22 cellular contexts compared by ENCODE assay signal in genomic region chr11:6240139-6240538, GRCh38. TPM values are rescaled to one million over a fixed set of nuclear protein-coding genes. Genes with fewer than 3 reads are reported as not detected.
DNase-seq lines count a peak whose midpoint lies in the region; ATAC-seq and TF ChIP-seq lines count a peak whose summit lies in the region.
"Had no signal": no experiment of that assay in that cellular context is flagged by ENCODE, and none has a peak within 500 bp of the region (broad histone marks: within the 10 kb centered on the region; RNA-seq: fewer than 3 reads in every experiment).

No MANE protein-coding gene starts in this region.

- peaks cover 23% of the 10 kb centered on the region for H3K4me1 Mint-ChIP-seq in CD14-positive monocyte
- peaks cover 28% of the 10 kb centered on the region for H3K4me1 Mint-ChIP-seq in dendritic cell treated with granulocyte-macrophage colony-stimulating factor and Interleukin-4, amounts not matched to agents 40 ng/mL and 50 ng/mL, for 4 days (ENCODE audit: low read depth)
- H3K4me1 Mint-ChIP-seq in activated CD8-positive, alpha-beta T cell treated with anti-CD3 and anti-CD28 coated beads for 36 hours (ENCODE audit: low read depth): peaks cover 3% of the 10 kb centered on the region

- peak overlapping the region; percentile 79 to 93 (median 89) for H3K27ac Mint-ChIP-seq in CD14-positive monocyte
- peak overlapping the region; percentile 63 for H3K27ac Mint-ChIP-seq in dendritic cell treated with granulocyte-macrophage colony-stimulating factor and Interleukin-4, amounts not matched to agents 40 ng/mL and 50 ng/mL, for 4 days
- no peak overlapping the region for H3K27ac Mint-ChIP-seq in activated CD8-positive, alpha-beta T cell treated with anti-CD3 and anti-CD28 coated beads for 36 hours
- H3K27ac Mint-ChIP-seq: CD8-positive, alpha-beta memory T cell had no signal

- no peak overlapping the region for H3K27ac ChIP-seq in neuronal stem cell (replicated peaks; ENCODE audit: low read length)
- H3K27ac ChIP-seq in trophoblast cell (ENCODE audit: low read depth, low read length): no peak overlapping the region
- no peak overlapping the region for H3K27ac ChIP-seq in heart right ventricle
- H3K27ac ChIP-seq: BLaER1, C4-2B had no signal

- no peak overlapping the region for H2BK12ac ChIP-seq in neuronal stem cell (ENCODE audit: low read length)
- H2BK12ac ChIP-seq in trophoblast cell (ENCODE audit: low read length): no peak overlapping the region

- H3K18ac ChIP-seq in neuronal stem cell (ENCODE audit: low read length) (no peak overlapping the region), trophoblast cell (ENCODE audit: low read length) (no peak overlapping the region)

- H3K4me3 Mint-ChIP-seq in CD14-positive monocyte: no peak overlapping the region
- H3K4me3 Mint-ChIP-seq in dendritic cell treated with granulocyte-macrophage colony-stimulating factor and Interleukin-4, amounts not matched to agents 40 ng/mL and 50 ng/mL, for 4 days: no peak overlapping the region
- no peak overlapping the region for H3K4me3 Mint-ChIP-seq in activated CD8-positive, alpha-beta T cell treated with anti-CD3 and anti-CD28 coated beads for 36 hours
- H3K4me3 Mint-ChIP-seq: CD4-positive, alpha-beta memory T cell; CD4-positive, CD25-positive, alpha-beta regulatory T cell; CD8-positive, alpha-beta memory T cell had no signal

- POLR2A ChIA-PET in activated CD8-positive, alpha-beta T cell treated with anti-CD3 and anti-CD28 coated beads for 36 hours (lab: Charles Lee): no interaction called here

- intact Hi-C loops in CD14-positive monocyte (cut with micrococcal nuclease) (no loop called here), heart right ventricle (cut with DNase I) (no loop called here)
- intact Hi-C loops in dendritic cell treated with granulocyte-macrophage colony-stimulating factor and Interleukin-4, amounts not matched to agents 40 ng/mL and 50 ng/mL, for 4 days (cut with micrococcal nuclease): no loop called here
- intact Hi-C loops in activated CD8-positive, alpha-beta T cell treated with anti-CD3 and anti-CD28 coated beads for 36 hours (cut with micrococcal nuclease): no loop called here

- H4K12ac ChIP-seq in trophoblast cell (ENCODE audit: low read depth, low read length): no peak overlapping the region

- H3K9me3 Mint-ChIP-seq in CD14-positive monocyte: no peaks in the 10 kb centered on the region
- H3K9me3 Mint-ChIP-seq in dendritic cell treated with granulocyte-macrophage colony-stimulating factor and Interleukin-4, amounts not matched to agents 40 ng/mL and 50 ng/mL, for 4 days: no peaks in the 10 kb centered on the region
- no peaks in the 10 kb centered on the region for H3K9me3 Mint-ChIP-seq in activated CD8-positive, alpha-beta T cell treated with anti-CD3 and anti-CD28 coated beads for 36 hours
- H3K9me3 Mint-ChIP-seq: CD4-positive, alpha-beta memory T cell; CD8-positive, alpha-beta memory T cell had no signal

- H3K27me3 Mint-ChIP-seq in CD14-positive monocyte (ENCODE audit: low read depth in 3 of 3): peaks cover 0 to 3% (median under 1%) of the 10 kb centered on the region in 3 donors
- no peaks in the 10 kb centered on the region for H3K27me3 Mint-ChIP-seq in dendritic cell treated with granulocyte-macrophage colony-stimulating factor and Interleukin-4, amounts not matched to agents 40 ng/mL and 50 ng/mL, for 4 days
- H3K27me3 Mint-ChIP-seq in activated CD8-positive, alpha-beta T cell treated with anti-CD3 and anti-CD28 coated beads for 36 hours: peaks cover 2% of the 10 kb centered on the region

- no peak overlapping the region for H3K23ac ChIP-seq in neuronal stem cell (ENCODE audit: low read depth, low read length, poor library complexity)
- H3K23ac ChIP-seq in trophoblast cell (ENCODE audit: low read length): no peak overlapping the region

- no CpG with 5 or more reads among the region's 28 CpGs for WGBS in neuronal stem cell (ENCODE audit: extremely low coverage in 2 of 2, insufficient read length in 2 of 2, insufficient replicate concordance in 1 of 2), 2 donors
- no CpG with 5 or more reads among the region's 28 CpGs for WGBS in trophoblast cell (ENCODE audit: extremely low coverage, insufficient coverage, insufficient read length)
- 97 to 98% methylated on average over 28 of the region's 28 CpGs for WGBS in heart right ventricle, 2 donors

- peaks cover 0 to 2% of the 10 kb centered on the region in 2 donors for H3K4me1 ChIP-seq in neuronal stem cell (ENCODE audit: control insufficient read depth in 2 of 2, insufficient read depth in 1 of 2, low read depth in 1 of 2, low read length in 2 of 2)
- H3K4me1 ChIP-seq in trophoblast cell (ENCODE audit: control insufficient read depth in 1 of 2, insufficient read depth in 2 of 2, low read length in 2 of 2): no peaks in the 10 kb centered on the region
- H3K4me1 ChIP-seq in heart right ventricle: peaks cover 0 to 19% (median 3%) of the 10 kb centered on the region in 9 donors
- H3K4me1 ChIP-seq: BE2C had no signal

- H3K4me3 ChIP-seq in neuronal stem cell (ENCODE audit: low read length in 2 of 2): no peak overlapping the region
- no peak overlapping the region for H3K4me3 ChIP-seq in trophoblast cell (ENCODE audit: low read depth, low read length)
- no peak overlapping the region for H3K4me3 ChIP-seq in heart right ventricle
- H3K4me3 ChIP-seq: BLaER1 had no signal

- peak overlapping the region; percentile 42 for H2BK15ac ChIP-seq in neuronal stem cell (ENCODE audit: low read length)

- CTCF ChIA-PET in activated CD8-positive, alpha-beta T cell treated with anti-CD3 and anti-CD28 coated beads for 36 hours (lab: Charles Lee): interaction anchor here (1.4 to 3.7 kb wide), 2 partner anchors 11 to 123 kb away, joined by 7 to 33 read pairs; no protein-coding TSS in a partner anchor

- DNase-seq in CD14-positive monocyte (ENCODE audit: low spot score) (no peak), neuronal stem cell (ENCODE audit: low spot score) (no peak), trophoblast cell (peak; percentile 85 to 95), heart right ventricle (no peak), NCI-H1694 treated with DMSO at 0.1 percent for 48 hours (lab: John Stamatoyannopoulos, UW) (no peak), occipital lobe (lab: John Stamatoyannopoulos, UW) (no peak)
- no peak for DNase-seq in activated CD8-positive, alpha-beta T cell treated with anti-CD3 and anti-CD28 coated beads for 36 hours
- DNase-seq: 8988T; ACHN; BE2C; CD4-positive, alpha-beta memory T cell; CD4-positive, CD25-positive, alpha-beta regulatory T cell; CD8-positive, alpha-beta memory T cell; COR-L47; DMS 273 treated with DMSO at 0.1 percent for 48 hours; DMS79 treated with DMSO at 0.1 percent for 48 hours; GF-D8 had no signal

- H3K9me3 ChIP-seq in neuronal stem cell (replicated peaks in 1 of 2; ENCODE audit: control insufficient read depth in 2 of 2, insufficient read depth in 1 of 2, low read depth in 1 of 2, low read length in 2 of 2) (peaks cover 0 to 2% of the 10 kb centered on the region in 2 donors), trophoblast cell (ENCODE audit: insufficient read depth, low read depth, low read length) (no peaks in the 10 kb centered on the region), heart right ventricle (no peaks in the 10 kb centered on the region)
- H3K9me3 ChIP-seq: BE2C had no signal

- H3K36me3 ChIP-seq in neuronal stem cell (replicated peaks in 1 of 2; ENCODE audit: control insufficient read depth in 2 of 2, insufficient read depth in 2 of 2, low read length in 2 of 2): no peaks in the 10 kb centered on the region
- H3K36me3 ChIP-seq in trophoblast cell (ENCODE audit: control insufficient read depth in 1 of 2, insufficient read depth in 2 of 2, low read length in 2 of 2): no peaks in the 10 kb centered on the region
- H3K36me3 ChIP-seq in heart right ventricle: no peaks in the 10 kb centered on the region
- H3K36me3 ChIP-seq: BE2C, BLaER1 had no signal

- H2AFZ ChIP-seq in neuronal stem cell (ENCODE audit: low read length): no peak overlapping the region
- no peak overlapping the region for H2AFZ ChIP-seq in trophoblast cell (ENCODE audit: insufficient read depth, low read length, poor library complexity)

- no peaks in the 10 kb centered on the region for H3K36me3 Mint-ChIP-seq in CD14-positive monocyte
- no peaks in the 10 kb centered on the region for H3K36me3 Mint-ChIP-seq in dendritic cell treated with granulocyte-macrophage colony-stimulating factor and Interleukin-4, amounts not matched to agents 40 ng/mL and 50 ng/mL, for 4 days (ENCODE audit: low read depth)
- no peaks in the 10 kb centered on the region for H3K36me3 Mint-ChIP-seq in activated CD8-positive, alpha-beta T cell treated with anti-CD3 and anti-CD28 coated beads for 36 hours (ENCODE audit: low read depth)
- H3K36me3 Mint-ChIP-seq: CD4-positive, alpha-beta memory T cell; CD4-positive, CD25-positive, alpha-beta regulatory T cell had no signal

- H3K4me2 ChIP-seq in neuronal stem cell (ENCODE audit: insufficient read depth, low read length, poor library complexity, severe bottlenecking) (no peak overlapping the region), trophoblast cell (ENCODE audit: low read length) (no peak overlapping the region)
- H3K4me2 ChIP-seq: BLaER1 had no signal

- H3K4ac ChIP-seq in neuronal stem cell (ENCODE audit: low read length): no peak overlapping the region
- no peak overlapping the region for H3K4ac ChIP-seq in trophoblast cell (ENCODE audit: low read depth, low read length)

- H2AK5ac ChIP-seq in neuronal stem cell (ENCODE audit: low read depth, low read length) (peak overlapping the region; percentile 2), trophoblast cell (ENCODE audit: low read length) (no peak overlapping the region)

- no peak for ATAC-seq in heart right ventricle
- ATAC-seq in activated CD8-positive, alpha-beta T cell treated with anti-CD3 and anti-CD28 coated beads for 36 hours: no peak

- H3K27me3 ChIP-seq in neuronal stem cell (ENCODE audit: control insufficient read depth in 3 of 3, insufficient read depth in 3 of 3, low read depth in 1 of 3, low read length in 3 of 3): peaks cover 0 to 11% (median 0%) of the 10 kb centered on the region in 3 experiments
- no peaks in the 10 kb centered on the region for H3K27me3 ChIP-seq in trophoblast cell (ENCODE audit: insufficient read depth, low read length)
- no peaks in the 10 kb centered on the region for H3K27me3 ChIP-seq in heart right ventricle
- H3K27me3 ChIP-seq: BE2C, BLaER1 had no signal

- H4K91ac ChIP-seq in neuronal stem cell (ENCODE audit: low read depth, low read length, poor library complexity) (no peak overlapping the region), trophoblast cell (ENCODE audit: low read depth, low read length) (no peak overlapping the region)

- H3K79me1 ChIP-seq in neuronal stem cell (ENCODE audit: low read depth, low read length): no peaks in the 10 kb centered on the region
- peaks cover 5% of the 10 kb centered on the region for H3K79me1 ChIP-seq in trophoblast cell (ENCODE audit: low read length)

- H2BK5ac ChIP-seq in neuronal stem cell (ENCODE audit: low read length) (no peak overlapping the region), trophoblast cell (ENCODE audit: low read depth, low read length, poor library complexity) (no peak overlapping the region)

- H3K9ac ChIP-seq in neuronal stem cell (ENCODE audit: low read depth, low read length, poor library complexity): no peak overlapping the region
- H3K9ac ChIP-seq in trophoblast cell (ENCODE audit: low read length): no peak overlapping the region
- H3K9ac ChIP-seq: BLaER1 had no signal

- H4K8ac ChIP-seq in neuronal stem cell (ENCODE audit: low read depth, low read length): no peak overlapping the region
- H4K8ac ChIP-seq in trophoblast cell (ENCODE audit: low read depth, low read length): no peak overlapping the region

- no peaks in the 10 kb centered on the region for H3K79me2 ChIP-seq in trophoblast cell (ENCODE audit: control insufficient read depth, insufficient read depth, low read length, poor library complexity)

- H3K14ac ChIP-seq in neuronal stem cell (ENCODE audit: low read length) (peak overlapping the region; percentile 42), trophoblast cell (ENCODE audit: low read length) (no peak overlapping the region)

- H2BK120ac ChIP-seq in neuronal stem cell (ENCODE audit: low read depth, low read length) (no peak overlapping the region), trophoblast cell (ENCODE audit: insufficient read depth, low read length, poor library complexity) (no peak overlapping the region)

- TF ChIP-seq CTCF in CD14-positive monocyte (IDR thresholded peaks at IDR 0.05) (no peak), heart right ventricle (IDR thresholded peaks at IDR 0.05) (no peak)
- TF ChIP-seq CTCF in activated CD8-positive, alpha-beta T cell treated with anti-CD3 and anti-CD28 coated beads for 36 hours (IDR thresholded peaks at IDR 0.05): no peak

RNA-seq across cellular contexts. Expression of gene CNGA4, which starts 1.2 kb away (rescaled TPM):
- polyA plus RNA-seq in CD14-positive monocyte: not detected
- 0.08 TPM for polyA plus RNA-seq in neuronal stem cell (2013, experiment 1 of 2)
- polyA plus RNA-seq in neuronal stem cell (2013, experiment 2 of 2): 0.06 TPM
- polyA plus RNA-seq in trophoblast cell (2013): 0.14 TPM in 2 replicates
- under 1 TPM in 1 of 10 donors, not detected in 9; 0.13 TPM for total RNA-seq in heart right ventricle
- polyA plus RNA-seq in heart right ventricle: under 1 TPM in 1 of 2 donors, not detected in 1; 0.01 TPM
- total RNA-seq in activated CD8-positive, alpha-beta T cell treated with anti-CD3 and anti-CD28 coated beads for 36 hours: under 1 TPM in 1 of 2 experiments, not detected in 1; 0.18 TPM
- 0.31 TPM for total RNA-seq in occipital lobe
- total RNA-seq: A673 had no signal
- polyA plus RNA-seq: CD4-positive, alpha-beta memory T cell; CD4-positive, CD25-positive, alpha-beta regulatory T cell; CD8-positive, alpha-beta memory T cell had no signal

RNA-seq across cellular contexts. Expression of gene FHIP1B, which starts 5.7 kb away (rescaled TPM):
- polyA plus RNA-seq in CD14-positive monocyte (10 to 100 TPM; 14.2 to 18.9 TPM), heart right ventricle (10 to 100 TPM; 20.2 to 23.3 TPM)
- polyA plus RNA-seq in neuronal stem cell (2013, experiment 1 of 2): 21.2 TPM
- 20.4 TPM for polyA plus RNA-seq in neuronal stem cell (2013, experiment 2 of 2)
- 56.3 and 62.9 TPM in 2 replicates for polyA plus RNA-seq in trophoblast cell (2013)
- total RNA-seq in heart right ventricle (10 to 100 TPM; 13.4 to 17.3 (median 14.3) TPM), occipital lobe (19.8 TPM)
- total RNA-seq in activated CD8-positive, alpha-beta T cell treated with anti-CD3 and anti-CD28 coated beads for 36 hours: 10 to 100 TPM; 14.9 to 15.1 TPM

RNA-seq across cellular contexts. Expression of gene CCKBR, which starts 19.5 kb away (rescaled TPM):
- polyA plus RNA-seq in CD14-positive monocyte (not detected), heart right ventricle (under 1 TPM in 1 of 2 donors, not detected in 1; 0.15 TPM)
- 15.4 TPM for polyA plus RNA-seq in neuronal stem cell (2013, experiment 1 of 2)
- 15.2 TPM for polyA plus RNA-seq in neuronal stem cell (2013, experiment 2 of 2)
- polyA plus RNA-seq in trophoblast cell (2013): 198 and 222 TPM in 2 replicates
- total RNA-seq in heart right ventricle (not detected), occipital lobe (5.3 TPM)
- total RNA-seq in activated CD8-positive, alpha-beta T cell treated with anti-CD3 and anti-CD28 coated beads for 36 hours: not detected
- total RNA-seq: A673; CD4-positive, alpha-beta memory T cell; CD4-positive, CD25-positive, alpha-beta regulatory T cell; CD8-positive, alpha-beta memory T cell had no signal
- polyA plus RNA-seq: AG04450; CD4-positive, alpha-beta memory T cell; CD4-positive, CD25-positive, alpha-beta regulatory T cell; CD8-positive, alpha-beta memory T cell had no signal

RNA-seq across cellular contexts. Expression of gene C11orf42, which starts 34.8 kb away (rescaled TPM):
- polyA plus RNA-seq in CD14-positive monocyte (not detected), heart right ventricle (not detected)
- polyA plus RNA-seq in neuronal stem cell (2013, experiment 1 of 2): not detected
- polyA plus RNA-seq in neuronal stem cell (2013, experiment 2 of 2): not detected
- polyA plus RNA-seq in trophoblast cell (2013): not detected in 2 replicates
- total RNA-seq in heart right ventricle (not detected), occipital lobe (not detected)
- total RNA-seq in activated CD8-positive, alpha-beta T cell treated with anti-CD3 and anti-CD28 coated beads for 36 hours: not detected
- total RNA-seq: A673; CD4-positive, alpha-beta memory T cell; CD4-positive, CD25-positive, alpha-beta regulatory T cell; CD8-positive, alpha-beta memory T cell had no signal
- polyA plus RNA-seq: AG04450; CD4-positive, alpha-beta memory T cell; CD4-positive, CD25-positive, alpha-beta regulatory T cell; CD8-positive, alpha-beta memory T cell had no signal

RNA-seq across cellular contexts. Expression of gene OR52W1, which starts 41.1 kb away (rescaled TPM):
- polyA plus RNA-seq in CD14-positive monocyte: not detected
- not detected for polyA plus RNA-seq in neuronal stem cell (2013, experiment 1 of 2)
- polyA plus RNA-seq in neuronal stem cell (2013, experiment 2 of 2): not detected
- polyA plus RNA-seq in trophoblast cell (2013): not detected in 2 replicates
- not detected for total RNA-seq in heart right ventricle
- polyA plus RNA-seq in heart right ventricle: not detected
- not detected for total RNA-seq in activated CD8-positive, alpha-beta T cell treated with anti-CD3 and anti-CD28 coated beads for 36 hours
- total RNA-seq in occipital lobe: not detected
- total RNA-seq: A673; CD4-positive, alpha-beta memory T cell; CD4-positive, CD25-positive, alpha-beta regulatory T cell; CD8-positive, alpha-beta memory T cell had no signal
- polyA plus RNA-seq: AG04450; CD4-positive, alpha-beta memory T cell; CD4-positive, CD25-positive, alpha-beta regulatory T cell; CD8-positive, alpha-beta memory T cell had no signal

Comparison
In these comparisons a context has a peak if more than half of its experiments do, and no peak if none do; other contexts are left out.
1. DNase-seq: peak in trophoblast cell (2 of 2); none in CD14-positive monocyte (single experiment), neuronal stem cell (single experiment), heart right ventricle (0 of 2), activated CD8-positive, alpha-beta T cell treated with anti-CD3 and anti-CD28 coated beads for 36 hours (single experiment), NCI-H1694 treated with DMSO at 0.1 percent for 48 hours (single experiment) and occipital lobe (single experiment).